In the genomic region with DNA sequence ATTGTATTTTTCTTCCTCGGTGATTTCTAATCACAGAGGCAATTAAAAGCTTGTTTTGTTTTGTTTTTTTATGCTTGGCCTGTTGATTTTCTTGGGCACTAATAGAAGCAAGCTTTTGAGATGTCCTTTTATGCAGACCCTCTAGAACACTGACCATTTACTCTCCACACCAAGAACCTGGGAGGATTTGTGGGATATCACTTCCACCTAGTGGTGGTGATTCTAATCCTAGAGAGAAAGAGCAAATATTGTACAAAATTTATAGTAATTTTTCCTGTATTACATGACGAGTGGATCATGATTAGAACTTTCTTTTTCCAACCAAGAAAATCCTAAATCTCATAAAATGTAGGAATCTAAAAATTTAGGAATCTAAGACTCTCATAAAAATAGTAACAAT, we compare ENCODE assay signal across 8 cellular contexts. TPM values are rescaled to one million over a fixed set of nuclear protein-coding genes. Genes with fewer than 3 reads are reported as not detected.
A peak's percentile ranks its signal among the peaks of the same experiment; 100 is the strongest.
DNase-seq lines count a peak whose midpoint lies in the region; ATAC-seq and TF ChIP-seq lines count a peak whose summit lies in the region.

No MANE protein-coding gene starts in this region.

- no peak overlapping the region for H3K4me3 Mint-ChIP-seq in osteocyte (ENCODE audit: unreplicated experiment)
- no peak overlapping the region for H3K4me3 Mint-ChIP-seq in activated naive CD4-positive, alpha-beta T cell treated with anti-CD3 and anti-CD28 coated beads for 36 hours
- H3K4me3 Mint-ChIP-seq in naive thymus-derived CD4-positive, alpha-beta T cell = no peak overlapping the region

- POLR2A ChIA-PET in naive thymus-derived CD4-positive, alpha-beta T cell (lab: Charles Lee) = interaction anchor here (1.3 kb wide), 1 partner anchor 23 kb away, joined by 8 read pairs; no protein-coding TSS in a partner anchor

- H3K27ac ChIP-seq in colonic mucosa = no peak overlapping the region
- no peak overlapping the region for H3K27ac ChIP-seq in naive thymus-derived CD4-positive, alpha-beta T cell (ENCODE audit: low read depth, low read length)

- no peak overlapping the region for H3K9ac ChIP-seq in colonic mucosa (ENCODE audit: low read depth in 2 of 2, low read length in 2 of 2)

- CTCF ChIA-PET in activated naive CD4-positive, alpha-beta T cell treated with anti-CD3 and anti-CD28 coated beads for 36 hours (lab: Charles Lee) = interaction anchor here (0.6 to 1.4 kb wide), 3 partner anchors 9 to 168 kb away, joined by 3 read pairs; no protein-coding TSS in a partner anchor
- CTCF ChIA-PET in naive thymus-derived CD4-positive, alpha-beta T cell (lab: Charles Lee) = interaction anchor here (0.6 to 1.3 kb wide), 3 partner anchors 9 to 129 kb away, joined by 3 to 4 read pairs (median 4); no protein-coding TSS in a partner anchor

- H3K9me3 ChIP-seq in colonic mucosa = no peaks in the 10 kb centered on the region
- no peaks in the 10 kb centered on the region for H3K9me3 ChIP-seq in naive thymus-derived CD4-positive, alpha-beta T cell (ENCODE audit: control insufficient read depth in 2 of 3, low read length in 3 of 3)

- intact Hi-C loops in colonic mucosa (cut with DNase I) (loop anchor here (5.0 kb wide), 1 partner anchor 129 kb away; no protein-coding TSS in a partner anchor), left colon (cut with DNase I, micrococcal nuclease) (no loop called here)
- intact Hi-C loops in activated naive CD4-positive, alpha-beta T cell treated with anti-CD3 and anti-CD28 coated beads for 36 hours (cut with micrococcal nuclease) = loop anchor here (1.0 kb wide), 1 partner anchor 128 kb away; no protein-coding TSS in a partner anchor
- intact Hi-C loops in naive thymus-derived CD4-positive, alpha-beta T cell (cut with micrococcal nuclease) = loop anchor here (1.0 to 10.0 kb wide), 3 partner anchors 128 to 424 kb away; no protein-coding TSS in a partner anchor

- H3K27me3 ChIP-seq in GM06990 (replicated peaks; ENCODE audit: control insufficient read depth, insufficient read depth, low read length) (no peaks in the 10 kb centered on the region), colonic mucosa (no peaks in the 10 kb centered on the region)
- H3K27me3 ChIP-seq in naive thymus-derived CD4-positive, alpha-beta T cell (ENCODE audit: control insufficient read depth in 2 of 2, insufficient read depth in 2 of 2, low read length in 2 of 2) = no peaks in the 10 kb centered on the region

- no peaks in the 10 kb centered on the region for H3K27me3 Mint-ChIP-seq in osteocyte (ENCODE audit: unreplicated experiment)
- no peaks in the 10 kb centered on the region for H3K27me3 Mint-ChIP-seq in activated naive CD4-positive, alpha-beta T cell treated with anti-CD3 and anti-CD28 coated beads for 36 hours (ENCODE audit: low read depth)
- H3K27me3 Mint-ChIP-seq in naive thymus-derived CD4-positive, alpha-beta T cell = no peaks in the 10 kb centered on the region

- no peaks in the 10 kb centered on the region for H3K9me3 Mint-ChIP-seq in osteocyte (ENCODE audit: unreplicated experiment)
- no peaks in the 10 kb centered on the region for H3K9me3 Mint-ChIP-seq in activated naive CD4-positive, alpha-beta T cell treated with anti-CD3 and anti-CD28 coated beads for 36 hours
- no peaks in the 10 kb centered on the region for H3K9me3 Mint-ChIP-seq in naive thymus-derived CD4-positive, alpha-beta T cell

- H3K4me3 ChIP-seq in GM06990 (replicated peaks; ENCODE audit: low read depth, low read length) (no peak overlapping the region), colonic mucosa (no peak overlapping the region)
- no peak overlapping the region for H3K4me3 ChIP-seq in naive thymus-derived CD4-positive, alpha-beta T cell (ENCODE audit: low read length)

- peaks cover 3% of the 10 kb centered on the region for H3K36me3 Mint-ChIP-seq in osteocyte (ENCODE audit: unreplicated experiment)
- peaks cover 30% of the 10 kb centered on the region for H3K36me3 Mint-ChIP-seq in activated naive CD4-positive, alpha-beta T cell treated with anti-CD3 and anti-CD28 coated beads for 36 hours (ENCODE audit: low read depth)
- H3K36me3 Mint-ChIP-seq in naive thymus-derived CD4-positive, alpha-beta T cell = peaks cover 0 to 29% (median 11%) of the 10 kb centered on the region in 5 donors

- ATAC-seq in left colon = no peak
- no peak for ATAC-seq in naive thymus-derived CD4-positive, alpha-beta T cell

- H3K36me3 ChIP-seq in GM06990 (ENCODE audit: control insufficient read depth, insufficient read depth, low read length) = peaks cover 8% of the 10 kb centered on the region
- H3K36me3 ChIP-seq in colonic mucosa = no peaks in the 10 kb centered on the region
- H3K36me3 ChIP-seq in naive thymus-derived CD4-positive, alpha-beta T cell (ENCODE audit: control insufficient read depth in 2 of 3, insufficient read depth in 3 of 3, low read length in 3 of 3) = peaks cover 0 to 35% (median 0%) of the 10 kb centered on the region in 3 experiments

- TF ChIP-seq CTCF in GM06990 (IDR thresholded peaks at IDR 0.05; ENCODE audit: insufficient read depth, low read length, poor library complexity, severe bottlenecking) (peak; percentile 27), colonic mucosa (IDR thresholded peaks at IDR 0.05) (no peak), osteocyte (IDR thresholded peaks at IDR 0.05) (peak; percentile 76)

- DNase-seq in GM06990 (ENCODE audit: extremely low read depth, insufficient read length) (no peak), NCI-H2196 treated with DMSO at 0.1 percent for 48 hours (lab: John Stamatoyannopoulos, UW; ENCODE audit: unreplicated experiment) (peak; percentile 39), colonic mucosa (peak; percentile 27), osteocyte (ENCODE audit: extremely low spot score, unreplicated experiment) (no peak), left colon (no peak), germinal center (ENCODE audit: low spot score) (no peak)
- DNase-seq in activated naive CD4-positive, alpha-beta T cell treated with anti-CD3 and anti-CD28 coated beads for 36 hours = no peak
- no peak for DNase-seq in naive thymus-derived CD4-positive, alpha-beta T cell

- peaks cover 3% of the 10 kb centered on the region for H3K4me1 ChIP-seq in colonic mucosa
- peaks cover 8 to 10% of the 10 kb centered on the region in 2 donors for H3K4me1 ChIP-seq in naive thymus-derived CD4-positive, alpha-beta T cell (ENCODE audit: control insufficient read depth in 2 of 2, insufficient read depth in 2 of 2, low read length in 2 of 2)

- no peaks in the 10 kb centered on the region for H3K4me1 Mint-ChIP-seq in osteocyte (ENCODE audit: unreplicated experiment)
- peaks cover 26% of the 10 kb centered on the region for H3K4me1 Mint-ChIP-seq in activated naive CD4-positive, alpha-beta T cell treated with anti-CD3 and anti-CD28 coated beads for 36 hours (ENCODE audit: low read depth)
- H3K4me1 Mint-ChIP-seq in naive thymus-derived CD4-positive, alpha-beta T cell = peaks cover 7 to 36% (median 26%) of the 10 kb centered on the region in 7 donors

- H3K27ac Mint-ChIP-seq in osteocyte (ENCODE audit: unreplicated experiment) = no peak overlapping the region
- H3K27ac Mint-ChIP-seq in activated naive CD4-positive, alpha-beta T cell treated with anti-CD3 and anti-CD28 coated beads for 36 hours = no peak overlapping the region
- H3K27ac Mint-ChIP-seq in naive thymus-derived CD4-positive, alpha-beta T cell = peak overlapping the region in 4 of 9 donors; percentile 1 to 64 (median 43)

RNA-seq across cellular contexts. Expression of gene NEMP2, which starts 23.4 kb away (rescaled TPM):
- 1 to 10 TPM; 3.6 to 5.1 TPM for total RNA-seq in colonic mucosa
- total RNA-seq in osteocyte = 11.7 and 11.9 TPM in 2 replicates
- 1 to 10 TPM; 2.6 to 3.1 TPM for total RNA-seq in left colon
- total RNA-seq in activated naive CD4-positive, alpha-beta T cell treated with anti-CD3 and anti-CD28 coated beads for 36 hours = 10 to 100 TPM; 32.9 to 34.2 TPM
- 10 to 100 TPM; 11.1 to 30.8 (median 18.4) TPM for total RNA-seq in naive thymus-derived CD4-positive, alpha-beta T cell
- polyA plus RNA-seq in naive thymus-derived CD4-positive, alpha-beta T cell = 10 to 100 TPM; 10.0 to 13.4 TPM

Comparison
In these comparisons a context has a peak if more than half of its experiments do, and no peak if none do; other contexts are left out.
1. DNase-seq: peak in NCI-H2196 treated with DMSO at 0.1 percent for 48 hours (single experiment) and colonic mucosa (single experiment); none in GM06990 (single experiment), osteocyte (single experiment), left colon (0 of 2), activated naive CD4-positive, alpha-beta T cell treated with anti-CD3 and anti-CD28 coated beads for 36 hours (single experiment), naive thymus-derived CD4-positive, alpha-beta T cell (0 of 9) and germinal center (single experiment).
2. intact Hi-C loops: an anchor here in colonic mucosa (5.0 kb wide), activated naive CD4-positive, alpha-beta T cell treated with anti-CD3 and anti-CD28 coated beads for 36 hours (1.0 kb wide) and naive thymus-derived CD4-positive, alpha-beta T cell (1.0 to 10.0 kb wide); none called in left colon.